Comparison of ENCODE assay signal across 7 cellular contexts in the genomic region with DNA sequence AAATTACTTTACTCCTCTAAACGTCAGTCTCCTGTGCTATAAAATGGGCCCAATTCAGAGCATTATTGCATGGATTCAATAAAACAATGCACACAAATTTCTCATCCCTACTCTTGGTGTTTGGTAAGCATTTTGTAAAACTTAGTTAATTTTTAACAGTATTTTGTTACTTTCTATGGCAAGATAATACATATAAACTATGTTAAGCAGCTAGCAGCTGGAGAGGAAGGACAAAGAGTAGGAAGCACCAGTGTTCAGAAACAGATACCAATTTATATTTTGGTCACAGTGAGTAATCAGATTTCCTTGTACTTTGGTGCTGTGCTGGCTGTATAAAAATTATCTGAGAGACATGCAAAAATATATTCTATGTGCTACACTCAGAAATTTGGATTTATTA.
"Had no signal": no experiment of that assay in that cellular context is flagged by ENCODE, and none has a peak within 500 bp of the region (broad histone marks: within the 10 kb centered on the region; RNA-seq: fewer than 3 reads in every experiment).

No MANE protein-coding gene starts in this region.

- H3K36me3 ChIP-seq: HAP-1 had no signal

- H2AFZ ChIP-seq: GM23248 had no signal

- H3K4me3 ChIP-seq: GM23248, HAP-1 had no signal

- DNase-seq: GM23248, GOT3, H7, HFFc6, IMR-90 had no signal

- H3K9ac ChIP-seq: GM23248 had no signal

- H3K27ac ChIP-seq: GM23248 had no signal

- H3K4me1 ChIP-seq: HAP-1 had no signal

- ATAC-seq: HCT116 had no signal

- H3K9me3 ChIP-seq: HAP-1 had no signal
